Comparison of ENCODE assay signal across 12 cellular contexts in genomic region chr5:59042201-59042600, GRCh38.
A peak's percentile ranks its signal among the peaks of the same experiment; 100 is the strongest.
DNase-seq lines count a peak whose midpoint lies in the region; TF ChIP-seq lines count a peak whose summit lies in the region.
"Had no signal": no experiment of that assay in that cellular context is flagged by ENCODE, and none has a peak within 500 bp of the region (broad histone marks: within the 10 kb centered on the region; RNA-seq: fewer than 3 reads in every experiment).

No MANE protein-coding gene starts in this region.

- no peaks in the 10 kb centered on the region for H3K27me3 Mint-ChIP-seq in activated CD4-positive, alpha-beta memory T cell treated with anti-CD3 and anti-CD28 coated beads, Interleukin-2, amount 10 ng/mL, durations not matched to agents 7 days and 5 days

- H3K36me3 ChIP-seq in left ventricle myocardium inferior (no peaks in the 10 kb centered on the region), hepatocyte (replicated peaks; ENCODE audit: insufficient read depth, low read depth) (no peaks in the 10 kb centered on the region), tibial artery (no peaks in the 10 kb centered on the region)

- H4K20me1 ChIP-seq in hepatocyte (ENCODE audit: insufficient read depth, poor library complexity, severe bottlenecking) = no peaks in the 10 kb centered on the region

- H3K79me2 ChIP-seq in hepatocyte = peaks cover 14% of the 10 kb centered on the region

- H3K4me1 ChIP-seq in left ventricle myocardium inferior (peaks cover 58% of the 10 kb centered on the region), hepatocyte (ENCODE audit: insufficient read depth) (peaks cover 14% of the 10 kb centered on the region), tibial artery (peaks cover 0 to 42% (median 15%) of the 10 kb centered on the region in 4 donors)

- H3K4me1 Mint-ChIP-seq in activated CD4-positive, alpha-beta memory T cell treated with anti-CD3 and anti-CD28 coated beads, Interleukin-2, amount 10 ng/mL, durations not matched to agents 7 days and 5 days = peaks cover 32% of the 10 kb centered on the region

- H3K4me3 ChIP-seq in left ventricle myocardium inferior = no peak overlapping the region
- H3K4me3 ChIP-seq in hepatocyte = no peak overlapping the region
- H3K4me3 ChIP-seq in tibial artery = no peak overlapping the region

- H3K9me3 ChIP-seq in left ventricle myocardium inferior (replicated peaks) (no peaks in the 10 kb centered on the region), hepatocyte (ENCODE audit: low read depth) (no peaks in the 10 kb centered on the region), tibial artery (no peaks in the 10 kb centered on the region)

- POLR2A ChIA-PET in activated CD4-positive, alpha-beta memory T cell treated with anti-CD3 and anti-CD28 coated beads, Interleukin-2, amount 10 ng/mL, durations not matched to agents 7 days and 5 days (lab: Charles Lee) = interaction anchor here (0.8 to 3.0 kb wide), 4 partner anchors 47 to 91 kb away, joined by 3 to 38 read pairs (median 18); no protein-coding TSS in a partner anchor

- H3K27me3 ChIP-seq in left ventricle myocardium inferior (ENCODE audit: low read depth) = no peaks in the 10 kb centered on the region
- no peaks in the 10 kb centered on the region for H3K27me3 ChIP-seq in hepatocyte
- H3K27me3 ChIP-seq in tibial artery = no peaks in the 10 kb centered on the region

- CTCF ChIA-PET in activated CD4-positive, alpha-beta memory T cell treated with anti-CD3 and anti-CD28 coated beads, Interleukin-2, amount 10 ng/mL, durations not matched to agents 7 days and 5 days (lab: Charles Lee) = interaction anchor here (0.7 to 3.1 kb wide), 5 partner anchors 54 to 156 kb away, joined by 3 to 17 read pairs (median 7); no protein-coding TSS in a partner anchor

- TF ChIP-seq CTCF in left ventricle myocardium inferior (IDR thresholded peaks at IDR 0.05; ENCODE audit: borderline replicate concordance) = no peak
- no peak for TF ChIP-seq CTCF in hepatocyte (IDR thresholded peaks at IDR 0.05; ENCODE audit: poor library complexity)
- no peak for TF ChIP-seq CTCF in tibial artery (IDR thresholded peaks at IDR 0.05)

- WGBS in hepatocyte (ENCODE audit: low lambda C conversion rate, missing lambda C conversion rate) = 59% methylated on average over 4 of the region's 4 CpGs

- H3K4me3 Mint-ChIP-seq in activated CD4-positive, alpha-beta memory T cell treated with anti-CD3 and anti-CD28 coated beads, Interleukin-2, amount 10 ng/mL, durations not matched to agents 7 days and 5 days = peak overlapping the region; percentile 31

- DNase-seq in left ventricle myocardium inferior = no peak
- no peak for DNase-seq in cardiac septum (ENCODE audit: low spot score)
- no peak for DNase-seq in activated CD4-positive, alpha-beta memory T cell treated with anti-CD3 and anti-CD28 coated beads, Interleukin-2, amount 10 ng/mL, durations not matched to agents 7 days and 5 days
- DNase-seq in hepatocyte (ENCODE audit: low spot score) = no peak
- DNase-seq in tibial artery = no peak
- no peak for DNase-seq in NCI-H1694 (lab: John Stamatoyannopoulos, UW)
- no peak for DNase-seq in hypothalamus (lab: John Stamatoyannopoulos, UW)
- DNase-seq in iPS-NIHi11 (ENCODE audit: low spot score) = no peak
- DNase-seq: activated CD4-positive, CD25-positive, alpha-beta regulatory T cell; H7; NCI-H69; stimulated activated CD4-positive, alpha-beta T cell treated with anti-CD3 and anti-CD28 coated beads, Interleukin-12 subunit alpha, Interleukin-12 subunit beta, amount 100 ng/mL, for 4 hours had no signal

- intact Hi-C loops in left ventricle myocardium inferior (cut with micrococcal nuclease) (no loop called here), cardiac septum (cut with DNase I) (no loop called here), tibial artery (cut with DNase I; ENCODE audit: low total_unique reads) (no loop called here)

- H3K27ac ChIP-seq in left ventricle myocardium inferior (replicated peaks) (peak overlapping the region; percentile 89), hepatocyte (peak overlapping the region; percentile 7), tibial artery (peak overlapping the region; percentile 23 to 84)

- H2AFZ ChIP-seq in hepatocyte = no peak overlapping the region

- H3K4me2 ChIP-seq in hepatocyte = no peak overlapping the region

- no peaks in the 10 kb centered on the region for H3K9me3 Mint-ChIP-seq in activated CD4-positive, alpha-beta memory T cell treated with anti-CD3 and anti-CD28 coated beads, Interleukin-2, amount 10 ng/mL, durations not matched to agents 7 days and 5 days

- peaks cover 30% of the 10 kb centered on the region for H3K36me3 Mint-ChIP-seq in activated CD4-positive, alpha-beta memory T cell treated with anti-CD3 and anti-CD28 coated beads, Interleukin-2, amount 10 ng/mL, durations not matched to agents 7 days and 5 days (ENCODE audit: low read depth)

- H3K27ac Mint-ChIP-seq in activated CD4-positive, alpha-beta memory T cell treated with anti-CD3 and anti-CD28 coated beads, Interleukin-2, amount 10 ng/mL, durations not matched to agents 7 days and 5 days = peak overlapping the region; percentile 67

- no peaks in the 10 kb centered on the region for H3K9me2 ChIP-seq in hepatocyte (replicated peaks; ENCODE audit: insufficient read depth)

Comparison
In these comparisons a context has a peak if more than half of its experiments do, and no peak if none do; other contexts are left out.
1. H3K27ac ChIP-seq: peak in every context shown above with its lines; median percentile 89 in left ventricle myocardium inferior; 54 in tibial artery; 7 in hepatocyte.